In the genomic region with DNA sequence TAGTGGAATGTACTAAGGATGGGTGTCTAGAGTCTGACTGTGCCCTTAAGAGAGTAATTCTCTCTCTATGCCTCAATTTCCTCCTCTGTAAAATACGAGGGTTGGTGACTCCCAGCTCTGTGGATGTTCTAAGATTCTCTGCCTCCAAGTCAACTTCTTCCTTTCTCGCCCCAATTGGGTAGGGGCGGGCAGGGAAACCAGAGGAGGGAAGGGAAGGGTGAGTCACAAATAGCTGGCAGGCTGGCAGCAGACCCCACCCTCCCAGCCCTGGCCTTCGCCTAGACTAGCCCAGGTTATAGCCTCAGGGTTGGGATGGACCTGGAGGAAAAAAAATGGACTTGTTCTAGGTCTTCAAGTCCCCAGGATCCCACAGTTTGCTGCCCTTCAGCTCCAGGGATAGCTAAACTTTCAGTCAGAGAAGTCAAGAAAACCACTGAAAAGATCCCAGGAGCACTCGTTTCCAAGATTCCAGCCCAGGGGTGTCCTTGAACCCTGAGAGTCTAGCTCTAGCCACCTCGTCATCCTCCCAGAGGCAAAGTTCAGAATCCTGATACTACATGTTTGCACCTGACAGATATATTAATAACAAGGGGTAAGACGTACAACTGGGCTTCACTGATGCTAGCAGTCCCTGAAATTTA, we compare ENCODE assay signal across 10 cellular contexts. TPM values are rescaled to one million over a fixed set of nuclear protein-coding genes. Genes with fewer than 3 reads are reported as not detected.
A peak's percentile ranks its signal among the peaks of the same experiment; 100 is the strongest.
DNase-seq lines count a peak whose midpoint lies in the region; ATAC-seq, FAIRE-seq and TF ChIP-seq lines count a peak whose summit lies in the region.
"Had no signal": no experiment of that assay in that cellular context is flagged by ENCODE, and none has a peak within 500 bp of the region (broad histone marks: within the 10 kb centered on the region; RNA-seq: fewer than 3 reads in every experiment).

No MANE protein-coding gene starts in this region.

- dilution Hi-C loops in keratinocyte (cut with MboI; ENCODE audit: extremely low pct_ligation_motif_present, low sequenced_read_pairs), result no loop called here

- CTCF ChIA-PET in activated naive CD4-positive, alpha-beta T cell treated with anti-CD3 and anti-CD28 coated beads for 36 hours (lab: Charles Lee), result interaction anchor here (1.1 to 4.5 kb wide), 8 partner anchors 7 to 195 kb away, joined by 3 to 30 read pairs (median 3); no protein-coding TSS in a partner anchor

- peaks cover 40% of the 10 kb centered on the region for H3K79me2 ChIP-seq in keratinocyte (ENCODE audit: control insufficient read depth, insufficient read depth, low read length)

- TF ChIP-seq CTCF in keratinocyte (optimal IDR thresholded peaks at IDR 0.05 in 1 of 3, IDR thresholded peaks at IDR 0.05 in 1 of 3, conservative IDR thresholded peaks at IDR 0.05 in 1 of 3; ENCODE audit: extremely low read depth in 1 of 3, insufficient read depth in 2 of 3, low read length in 3 of 3), result no peak
- no peak for TF ChIP-seq CTCF in uterus (IDR thresholded peaks at IDR 0.05)

- H3K27me3 ChIP-seq in keratinocyte (ENCODE audit: control insufficient read depth, extremely low read depth, insufficient read depth, low read length) (no peaks in the 10 kb centered on the region), uterus (no peaks in the 10 kb centered on the region)
- H3K27me3 ChIP-seq: upper lobe of right lung had no signal

- H3K9ac ChIP-seq in keratinocyte (ENCODE audit: control insufficient read depth, extremely low read depth, insufficient read depth, low read length), result peak overlapping the region; percentile 86

- no peak for ATAC-seq in activated T-helper 17 cell treated with anti-CD3 and anti-CD28 coated beads, Interleukin-2, amount 50 U/mL, for 72 hours (replicated peaks)
- no peak for ATAC-seq in GM19035 (IDR thresholded peaks at IDR 0.05; ENCODE audit: unreplicated experiment)
- no peak for ATAC-seq in GM18498 (IDR thresholded peaks at IDR 0.05; ENCODE audit: unreplicated experiment)
- ATAC-seq: left ventricle myocardium superior had no signal

- H3K4me1 ChIP-seq in keratinocyte (ENCODE audit: control insufficient read depth, extremely low read depth, insufficient read depth, low read length), result peaks cover 70% of the 10 kb centered on the region
- H3K4me1 ChIP-seq in uterus, result peaks cover 4 to 7% of the 10 kb centered on the region in 2 donors

- no peaks in the 10 kb centered on the region for H4K20me1 ChIP-seq in keratinocyte (ENCODE audit: control insufficient read depth, extremely low read depth, insufficient read depth, low read length)

- no peaks in the 10 kb centered on the region for H3K9me1 ChIP-seq in keratinocyte (ENCODE audit: control insufficient read depth, extremely low read depth, insufficient read depth, low read length)

- H3K27ac Mint-ChIP-seq in activated naive CD4-positive, alpha-beta T cell treated with anti-CD3 and anti-CD28 coated beads for 36 hours, result peak overlapping the region; percentile 100
- H3K27ac Mint-ChIP-seq in activated T-helper 17 cell treated with anti-CD3 and anti-CD28 coated beads, Interleukin-2, amount 50 U/mL, for 72 hours, result peak overlapping the region; percentile 99

- peak overlapping the region; percentile 99 for H3K4me3 Mint-ChIP-seq in activated naive CD4-positive, alpha-beta T cell treated with anti-CD3 and anti-CD28 coated beads for 36 hours
- peak overlapping the region; percentile 98 for H3K4me3 Mint-ChIP-seq in activated T-helper 17 cell treated with anti-CD3 and anti-CD28 coated beads, Interleukin-2, amount 50 U/mL, for 72 hours

- intact Hi-C loops in activated naive CD4-positive, alpha-beta T cell treated with anti-CD3 and anti-CD28 coated beads for 36 hours (cut with micrococcal nuclease), result no loop called here
- intact Hi-C loops in uterus (cut with DNase I; ENCODE audit: low total_unique reads), result loop anchor here (5.0 kb wide), 1 partner anchor 106 kb away; a partner anchor contains a TSS

- H3K27me3 Mint-ChIP-seq in activated naive CD4-positive, alpha-beta T cell treated with anti-CD3 and anti-CD28 coated beads for 36 hours (ENCODE audit: low read depth), result no peaks in the 10 kb centered on the region
- H3K27me3 Mint-ChIP-seq in activated T-helper 17 cell treated with anti-CD3 and anti-CD28 coated beads, Interleukin-2, amount 50 U/mL, for 72 hours, result no peaks in the 10 kb centered on the region

- H3K36me3 Mint-ChIP-seq in activated naive CD4-positive, alpha-beta T cell treated with anti-CD3 and anti-CD28 coated beads for 36 hours (ENCODE audit: low read depth), result peaks cover 61% of the 10 kb centered on the region
- peaks cover 82% of the 10 kb centered on the region for H3K36me3 Mint-ChIP-seq in activated T-helper 17 cell treated with anti-CD3 and anti-CD28 coated beads, Interleukin-2, amount 50 U/mL, for 72 hours (ENCODE audit: low read depth)

- H3K9me3 ChIP-seq in keratinocyte (ENCODE audit: control insufficient read depth, low read depth, low read length) (no peaks in the 10 kb centered on the region), uterus (no peaks in the 10 kb centered on the region)
- H3K9me3 ChIP-seq: upper lobe of right lung had no signal

- no peak overlapping the region for H2AFZ ChIP-seq in keratinocyte (ENCODE audit: control insufficient read depth, low read length)

- H3K9me3 Mint-ChIP-seq in activated naive CD4-positive, alpha-beta T cell treated with anti-CD3 and anti-CD28 coated beads for 36 hours, result no peaks in the 10 kb centered on the region
- H3K9me3 Mint-ChIP-seq in activated T-helper 17 cell treated with anti-CD3 and anti-CD28 coated beads, Interleukin-2, amount 50 U/mL, for 72 hours, result no peaks in the 10 kb centered on the region

- peak; percentile 51 for FAIRE-seq in keratinocyte (lab: Jason Lieb, UNC)

- H3K36me3 ChIP-seq in keratinocyte (ENCODE audit: control insufficient read depth in 2 of 2, extremely low read depth in 1 of 2, insufficient read depth in 2 of 2, low read length in 2 of 2) (peaks cover 10 to 30% of the 10 kb centered on the region in 2 experiments), uterus (no peaks in the 10 kb centered on the region)

- H3K4me3 ChIP-seq in keratinocyte (ENCODE audit: control insufficient read depth in 2 of 3, extremely low read depth in 1 of 3, insufficient read depth in 2 of 3, low read depth in 1 of 3, low read length in 3 of 3), result peak overlapping the region; percentile 52 to 92 (median 83)
- H3K4me3 ChIP-seq in uterus, result no peak overlapping the region

- H3K27ac ChIP-seq in keratinocyte (ENCODE audit: control insufficient read depth, insufficient read depth, low read length), result peak overlapping the region; percentile 97
- peak overlapping the region; percentile 19 to 91 for H3K27ac ChIP-seq in uterus
- H3K27ac ChIP-seq: upper lobe of right lung had no signal

- peak; percentile 65 for DNase-seq in activated naive CD4-positive, alpha-beta T cell treated with anti-CD3 and anti-CD28 coated beads for 36 hours
- DNase-seq in activated naive CD4-positive, alpha-beta T cell (lab: John Stamatoyannopoulos, UW), result no peak
- DNase-seq in keratinocyte (ENCODE audit: low read depth, low spot score), result peak; percentile 97
- DNase-seq in uterus, result peak in 1 of 2 donors; percentile 31
- no peak for DNase-seq in NCI-H128 (lab: John Stamatoyannopoulos, UW; ENCODE audit: unreplicated experiment)
- DNase-seq: left ventricle myocardium superior, upper lobe of right lung had no signal

- H3K4me2 ChIP-seq in keratinocyte (ENCODE audit: control insufficient read depth, extremely low read depth, insufficient read depth, low read depth, low read length), result peak overlapping the region; percentile 94

- peaks cover 68% of the 10 kb centered on the region for H3K4me1 Mint-ChIP-seq in activated naive CD4-positive, alpha-beta T cell treated with anti-CD3 and anti-CD28 coated beads for 36 hours (ENCODE audit: low read depth)
- H3K4me1 Mint-ChIP-seq in activated T-helper 17 cell treated with anti-CD3 and anti-CD28 coated beads, Interleukin-2, amount 50 U/mL, for 72 hours, result peaks cover 64% of the 10 kb centered on the region

- TF ChIP-seq POLR2A in uterus (IDR thresholded peaks at IDR 0.05), result no peak

RNA-seq across cellular contexts. Expression of a gene that starts 2.3 kb away (rescaled TPM):
- total RNA-seq in activated naive CD4-positive, alpha-beta T cell treated with anti-CD3 and anti-CD28 coated beads for 36 hours, result 100 to 1,000 TPM; 285 to 331 TPM
- total RNA-seq in activated T-helper 17 cell treated with anti-CD3 and anti-CD28 coated beads, Interleukin-2, amount 50 U/mL, for 72 hours, result 100 to 1,000 TPM; 282 to 502 TPM
- 161 to 263 TPM (median 174 TPM) in 3 replicates for polyA plus RNA-seq in keratinocyte
- polyA plus RNA-seq in keratinocyte (2011; ENCODE audit: low read depth), result 268 TPM
- 161 and 169 TPM in 2 replicates for polyA plus RNA-seq in keratinocyte (2011; cell fraction: cytosol; rRNA removed)
- 591 and 684 TPM in 2 replicates for polyA plus RNA-seq in keratinocyte (2011; cell fraction: nucleus; rRNA removed)
- 207 and 259 TPM in 2 replicates for polyA plus RNA-seq in keratinocyte (2012; ENCODE audit: low replicate concordance)
- 217 to 364 TPM (median 266 TPM) in 3 replicates for polyA minus RNA-seq in keratinocyte
- polyA minus RNA-seq in keratinocyte (2011; cell fraction: cytosol; rRNA and poly(A)+ RNA removed), result 149 TPM
- polyA minus RNA-seq in keratinocyte (2011; cell fraction: nucleus; rRNA and poly(A)+ RNA removed), result 177 and 285 TPM in 2 replicates
- 100 to 1,000 TPM in 1 of 4 donors, 10 to 100 TPM in 3; 24.0 to 183 (median 55.1) TPM for total RNA-seq in uterus

RNA-seq across cellular contexts. Expression of a gene that starts 5.6 kb away (rescaled TPM):
- total RNA-seq in activated naive CD4-positive, alpha-beta T cell treated with anti-CD3 and anti-CD28 coated beads for 36 hours, result 10 to 100 TPM; 18.8 to 19.3 TPM
- total RNA-seq in activated T-helper 17 cell treated with anti-CD3 and anti-CD28 coated beads, Interleukin-2, amount 50 U/mL, for 72 hours, result 10 to 100 TPM; 23.4 to 35.6 TPM
- polyA plus RNA-seq in keratinocyte, result 43.6 to 63.4 TPM (median 61.6 TPM) in 3 replicates
- 30.7 TPM for polyA plus RNA-seq in keratinocyte (2011; ENCODE audit: low read depth)
- polyA plus RNA-seq in keratinocyte (2011; cell fraction: cytosol; rRNA removed), result 53.4 and 60.0 TPM in 2 replicates
- polyA plus RNA-seq in keratinocyte (2011; cell fraction: nucleus; rRNA removed), result 30.7 and 33.5 TPM in 2 replicates
- polyA plus RNA-seq in keratinocyte (2012; ENCODE audit: low replicate concordance), result 27.5 and 45.0 TPM in 2 replicates
- polyA minus RNA-seq in keratinocyte, result 17.1 to 27.9 TPM (median 19.2 TPM) in 3 replicates
- polyA minus RNA-seq in keratinocyte (2011; cell fraction: cytosol; rRNA and poly(A)+ RNA removed), result 29.0 TPM
- polyA minus RNA-seq in keratinocyte (2011; cell fraction: nucleus; rRNA and poly(A)+ RNA removed), result 9.0 and 14.3 TPM in 2 replicates
- total RNA-seq in uterus, result 10 to 100 TPM in 3 of 4 donors, 1 to 10 TPM in 1; 8.2 to 26.8 (median 21.9) TPM

RNA-seq across cellular contexts. Expression of a gene that starts 32.6 kb away (rescaled TPM):
- total RNA-seq in activated naive CD4-positive, alpha-beta T cell treated with anti-CD3 and anti-CD28 coated beads for 36 hours, result 1 to 10 TPM; 1.2 to 1.5 TPM
- 1 to 10 TPM in 1 of 2 donors, under 1 TPM in 1; 0.30 to 2.5 TPM for total RNA-seq in activated T-helper 17 cell treated with anti-CD3 and anti-CD28 coated beads, Interleukin-2, amount 50 U/mL, for 72 hours
- polyA plus RNA-seq in keratinocyte, result 1.3 to 2.1 TPM (median 1.4 TPM) in 3 replicates
- 0.89 TPM for polyA plus RNA-seq in keratinocyte (2011; ENCODE audit: low read depth)
- 2.3 and 2.7 TPM in 2 replicates for polyA plus RNA-seq in keratinocyte (2011; cell fraction: cytosol; rRNA removed)
- 2.9 and 3.1 TPM in 2 replicates for polyA plus RNA-seq in keratinocyte (2011; cell fraction: nucleus; rRNA removed)
- polyA plus RNA-seq in keratinocyte (2012; ENCODE audit: low replicate concordance), result 1.0 and 2.2 TPM in 2 replicates
- 2.1 to 4.9 TPM (median 4.3 TPM) in 3 replicates for polyA minus RNA-seq in keratinocyte
- polyA minus RNA-seq in keratinocyte (2011; cell fraction: cytosol; rRNA and poly(A)+ RNA removed), result 0.96 TPM
- polyA minus RNA-seq in keratinocyte (2011; cell fraction: nucleus; rRNA and poly(A)+ RNA removed), result 1.0 and 1.5 TPM in 2 replicates
- total RNA-seq in uterus, result 1 to 10 TPM in 2 of 4 donors, under 1 TPM in 1, not detected in 1; 0.26 to 3.6 (median 2.9) TPM

RNA-seq across cellular contexts. Expression of a gene that starts 33.4 kb away (rescaled TPM):
- 100 to 1,000 TPM; 121 to 126 TPM for total RNA-seq in activated naive CD4-positive, alpha-beta T cell treated with anti-CD3 and anti-CD28 coated beads for 36 hours
- 100 to 1,000 TPM; 101 to 104 TPM for total RNA-seq in activated T-helper 17 cell treated with anti-CD3 and anti-CD28 coated beads, Interleukin-2, amount 50 U/mL, for 72 hours
- 34.3 to 49.3 TPM (median 47.3 TPM) in 3 replicates for polyA plus RNA-seq in keratinocyte
- 6.5 TPM for polyA plus RNA-seq in keratinocyte (2011; ENCODE audit: low read depth)
- polyA plus RNA-seq in keratinocyte (2011; cell fraction: cytosol; rRNA removed), result 24.9 and 27.4 TPM in 2 replicates
- 42.3 and 56.9 TPM in 2 replicates for polyA plus RNA-seq in keratinocyte (2011; cell fraction: nucleus; rRNA removed)
- 22.4 and 30.3 TPM in 2 replicates for polyA plus RNA-seq in keratinocyte (2012; ENCODE audit: low replicate concordance)
- 34.3 to 46.8 TPM (median 36.0 TPM) in 3 replicates for polyA minus RNA-seq in keratinocyte
- polyA minus RNA-seq in keratinocyte (2011; cell fraction: cytosol; rRNA and poly(A)+ RNA removed), result 15.5 TPM
- polyA minus RNA-seq in keratinocyte (2011; cell fraction: nucleus; rRNA and poly(A)+ RNA removed), result 14.0 and 18.6 TPM in 2 replicates
- 10 to 100 TPM; 19.0 to 35.6 (median 28.7) TPM for total RNA-seq in uterus

RNA-seq across cellular contexts. Expression of a gene that starts 40.6 kb away (rescaled TPM):
- 10 to 100 TPM; 33.2 to 35.7 TPM for total RNA-seq in activated naive CD4-positive, alpha-beta T cell treated with anti-CD3 and anti-CD28 coated beads for 36 hours
- 10 to 100 TPM; 34.2 to 50.8 TPM for total RNA-seq in activated T-helper 17 cell treated with anti-CD3 and anti-CD28 coated beads, Interleukin-2, amount 50 U/mL, for 72 hours
- 132 to 162 TPM (median 138 TPM) in 3 replicates for polyA plus RNA-seq in keratinocyte
- polyA plus RNA-seq in keratinocyte (2011; ENCODE audit: low read depth), result 59.4 TPM
- polyA plus RNA-seq in keratinocyte (2011; cell fraction: cytosol; rRNA removed), result 144 and 200 TPM in 2 replicates
- polyA plus RNA-seq in keratinocyte (2011; cell fraction: nucleus; rRNA removed), result 135 and 138 TPM in 2 replicates
- polyA plus RNA-seq in keratinocyte (2012; ENCODE audit: low replicate concordance), result 72.8 and 76.8 TPM in 2 replicates
- 66.2 to 176 TPM (median 141 TPM) in 3 replicates for polyA minus RNA-seq in keratinocyte
- polyA minus RNA-seq in keratinocyte (2011; cell fraction: cytosol; rRNA and poly(A)+ RNA removed), result 86.9 TPM
- polyA minus RNA-seq in keratinocyte (2011; cell fraction: nucleus; rRNA and poly(A)+ RNA removed), result 46.7 and 80.8 TPM in 2 replicates
- 100 to 1,000 TPM in 1 of 4 donors, 10 to 100 TPM in 3; 49.4 to 128 (median 67.2) TPM for total RNA-seq in uterus

Comparison
In these comparisons a context has a peak if more than half of its experiments do, and no peak if none do; other contexts are left out.
1. DNase-seq: peak in activated naive CD4-positive, alpha-beta T cell treated with anti-CD3 and anti-CD28 coated beads for 36 hours (single experiment) and keratinocyte (single experiment); none in activated naive CD4-positive, alpha-beta T cell (0 of 4) and NCI-H128 (single experiment).
2. H3K4me3 ChIP-seq: peak in keratinocyte (3 of 3); none in uterus (0 of 2).